In the genomic region with DNA sequence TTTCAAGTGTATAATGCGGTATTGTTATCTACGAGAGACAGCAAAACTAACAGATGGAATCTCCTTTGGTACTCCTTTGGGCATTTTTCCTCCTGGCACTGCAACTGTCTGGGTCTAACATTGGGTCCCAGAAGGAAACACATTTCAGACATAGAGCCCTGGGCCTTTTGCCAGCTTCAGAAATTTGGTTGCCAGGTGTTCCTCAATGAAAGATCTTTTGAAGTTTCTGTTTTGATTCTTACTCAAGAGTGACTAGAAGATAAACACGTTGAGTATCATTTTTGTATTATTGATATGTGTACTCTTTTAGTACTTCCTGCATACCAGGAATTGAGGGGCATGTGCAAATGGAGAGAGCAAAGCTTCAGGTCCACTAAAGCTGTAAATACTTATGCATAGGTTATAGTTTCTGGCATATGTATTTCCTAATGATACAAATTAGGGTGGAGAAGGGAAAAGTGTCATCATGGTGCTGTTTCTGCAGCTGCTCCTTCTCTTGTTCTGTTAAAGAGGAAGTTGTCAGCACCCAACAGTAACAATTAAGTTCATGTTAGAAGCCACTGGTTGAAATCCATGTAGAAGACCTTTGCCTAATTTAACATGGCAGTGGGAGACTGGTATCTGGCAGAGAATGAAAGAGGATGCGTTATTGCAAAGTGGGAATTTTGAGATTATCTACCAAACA, we compare ENCODE assay signal across 8 cellular contexts. TPM values are rescaled to one million over a fixed set of nuclear protein-coding genes. Genes with fewer than 3 reads are reported as not detected.
A peak's percentile ranks its signal among the peaks of the same experiment; 100 is the strongest.
DNase-seq lines count a peak whose midpoint lies in the region; ATAC-seq and TF ChIP-seq lines count a peak whose summit lies in the region.

No MANE protein-coding gene starts in this region.

- H3K9me3 Mint-ChIP-seq in CD8-positive, alpha-beta T cell, result no peaks in the 10 kb centered on the region

- TF ChIP-seq POLR2A in GM18505 (IDR thresholded peaks at IDR 0.05; ENCODE audit: borderline replicate concordance, extremely low read depth, insufficient read depth, insufficient read length), result no peak

- H3K4me1 ChIP-seq in Karpas-422 (ENCODE audit: low read length), result peaks cover 92% of the 10 kb centered on the region
- H3K4me1 ChIP-seq in adipocyte (ENCODE audit: control insufficient read depth, insufficient read depth, low read length), result peaks cover 18% of the 10 kb centered on the region
- no peaks in the 10 kb centered on the region for H3K4me1 ChIP-seq in CD8-positive, alpha-beta T cell (ENCODE audit: insufficient read depth, low read length)

- H3K4me3 Mint-ChIP-seq in CD8-positive, alpha-beta T cell, result no peak overlapping the region

- intact Hi-C loops in CD8-positive, alpha-beta T cell (cut with DNase I, micrococcal nuclease), result no loop called here

- ATAC-seq in GM18505 (IDR thresholded peaks at IDR 0.05; ENCODE audit: unreplicated experiment) (peak; percentile 82), GM21723 (IDR thresholded peaks at IDR 0.05; ENCODE audit: unreplicated experiment) (peak; percentile 93)
- no peak for ATAC-seq in CD8-positive, alpha-beta T cell

- H3K36me3 ChIP-seq in Karpas-422 (ENCODE audit: insufficient read depth, low read length), result peaks cover 21% of the 10 kb centered on the region
- no peaks in the 10 kb centered on the region for H3K36me3 ChIP-seq in adipocyte (ENCODE audit: control insufficient read depth, insufficient read depth, low read length, severe bottlenecking)
- H3K36me3 ChIP-seq in CD8-positive, alpha-beta T cell (ENCODE audit: insufficient read depth, low read length), result no peaks in the 10 kb centered on the region

- H3K4me1 Mint-ChIP-seq in CD8-positive, alpha-beta T cell (ENCODE audit: low read depth), result peaks cover 2% of the 10 kb centered on the region

- H3K9me3 ChIP-seq in Karpas-422 (ENCODE audit: low read length) (no peaks in the 10 kb centered on the region), adipocyte (ENCODE audit: control insufficient read depth, low read length) (no peaks in the 10 kb centered on the region)
- H3K9me3 ChIP-seq in CD8-positive, alpha-beta T cell (ENCODE audit: low read length), result no peaks in the 10 kb centered on the region

- POLR2A ChIA-PET in CD8-positive, alpha-beta T cell (lab: Charles Lee), result no interaction called here

- CTCF ChIA-PET in CD8-positive, alpha-beta T cell (lab: Charles Lee), result interaction anchor here (1.0 to 1.1 kb wide), 2 partner anchors 9 to 409 kb away, joined by 3 to 6 read pairs; no protein-coding TSS in a partner anchor

- H3K4me3 ChIP-seq in Karpas-422 (ENCODE audit: low read length) (peak overlapping the region; percentile 54), adipocyte (ENCODE audit: low read length) (peak overlapping the region; percentile 31), coronary artery (no peak overlapping the region)
- H3K4me3 ChIP-seq in CD8-positive, alpha-beta T cell (ENCODE audit: low read depth, low read length), result no peak overlapping the region

- H3K27me3 Mint-ChIP-seq in CD8-positive, alpha-beta T cell (ENCODE audit: low read depth), result no peaks in the 10 kb centered on the region

- H3K27ac ChIP-seq in Karpas-422 (ENCODE audit: low read length), result peak overlapping the region; percentile 99
- H3K27ac ChIP-seq in CD8-positive, alpha-beta T cell (ENCODE audit: low read depth, low read length), result no peak overlapping the region
- no peak overlapping the region for H3K27ac ChIP-seq in coronary artery

- no peaks in the 10 kb centered on the region for H3K9me2 ChIP-seq in Karpas-422 (replicated peaks; ENCODE audit: insufficient read depth, low read length)

- H3K9ac ChIP-seq in Karpas-422 (ENCODE audit: low read length), result peak overlapping the region; percentile 77
- H3K9ac ChIP-seq in adipocyte (ENCODE audit: low read length), result no peak overlapping the region

- no peak for TF ChIP-seq CTCF in CD8-positive, alpha-beta T cell (IDR thresholded peaks at IDR 0.05)
- no peak for TF ChIP-seq CTCF in coronary artery (IDR thresholded peaks at IDR 0.05)

- no peaks in the 10 kb centered on the region for H3K36me3 Mint-ChIP-seq in CD8-positive, alpha-beta T cell

- H4K20me1 ChIP-seq in Karpas-422 (ENCODE audit: insufficient read depth, low read depth, low read length), result no peaks in the 10 kb centered on the region

- DNase-seq in Karpas-422, result peak; percentile 92
- peak; percentile 21 for DNase-seq in adipocyte (ENCODE audit: low read depth)
- DNase-seq in HUDEP-2 (lab: John Stamatoyannopoulos, UW; ENCODE audit: unreplicated experiment in 76 of 76), result no peak
- no peak for DNase-seq in CD1c-positive myeloid dendritic cell (ENCODE audit: extremely low spot score)
- DNase-seq in CD8-positive, alpha-beta T cell, result no peak
- no peak for DNase-seq in coronary artery (ENCODE audit: low spot score)

- no peak overlapping the region for H2AFZ ChIP-seq in Karpas-422 (ENCODE audit: low read length)

- H3K4me2 ChIP-seq in Karpas-422 (ENCODE audit: low read depth, low read length, poor library complexity, severe bottlenecking), result peak overlapping the region; percentile 87

- H3K27me3 ChIP-seq in Karpas-422 (ENCODE audit: low read length), result no peaks in the 10 kb centered on the region
- H3K27me3 ChIP-seq in adipocyte (replicated peaks; ENCODE audit: control insufficient read depth, insufficient read depth, low read length), result no peaks in the 10 kb centered on the region
- no peaks in the 10 kb centered on the region for H3K27me3 ChIP-seq in CD8-positive, alpha-beta T cell (ENCODE audit: insufficient read depth, low read length)

- no peak overlapping the region for H3K27ac Mint-ChIP-seq in CD8-positive, alpha-beta T cell

- peaks cover 28% of the 10 kb centered on the region for H3K79me2 ChIP-seq in Karpas-422 (ENCODE audit: low read length)

RNA-seq across cellular contexts. Expression of a gene that starts 53.5 kb away (rescaled TPM):
- total RNA-seq in Karpas-422 (2014; rRNA removed; shearing (Covaris generic); ENCODE audit: low replicate concordance), result 96.8 and 141 TPM in 2 replicates
- 1 to 10 TPM; 8.3 to 8.5 TPM for total RNA-seq in CD8-positive, alpha-beta T cell

RNA-seq across cellular contexts. Expression of a gene that starts 53.7 kb away (rescaled TPM):
- total RNA-seq in Karpas-422 (2014; rRNA removed; shearing (Covaris generic); ENCODE audit: low replicate concordance), result 30.5 and 31.3 TPM in 2 replicates
- 1 to 10 TPM; 1.8 to 1.9 TPM for total RNA-seq in CD8-positive, alpha-beta T cell

Comparison
In these comparisons a context has a peak if more than half of its experiments do, and no peak if none do; other contexts are left out.
1. DNase-seq: peak in Karpas-422 (single experiment) and adipocyte (single experiment); none in HUDEP-2 (0 of 76), CD1c-positive myeloid dendritic cell (single experiment), CD8-positive, alpha-beta T cell (0 of 7) and coronary artery (single experiment).
2. H3K4me3 ChIP-seq: peak in Karpas-422 (single experiment) and adipocyte (single experiment); none in CD8-positive, alpha-beta T cell (single experiment) and coronary artery (single experiment).
3. RNA of a gene that starts 53.5 kb away (total RNA-seq): 96.8 to 141 TPM in Karpas-422; 8.3 to 8.5 TPM in CD8-positive, alpha-beta T cell; every median in the first group is over 10 times any median in the second.
4. RNA of a gene that starts 53.7 kb away (total RNA-seq): 30.5 to 31.3 TPM in Karpas-422; 1.8 to 1.9 TPM in CD8-positive, alpha-beta T cell; every median in the first group is over 10 times any median in the second.